In the genomic region with DNA sequence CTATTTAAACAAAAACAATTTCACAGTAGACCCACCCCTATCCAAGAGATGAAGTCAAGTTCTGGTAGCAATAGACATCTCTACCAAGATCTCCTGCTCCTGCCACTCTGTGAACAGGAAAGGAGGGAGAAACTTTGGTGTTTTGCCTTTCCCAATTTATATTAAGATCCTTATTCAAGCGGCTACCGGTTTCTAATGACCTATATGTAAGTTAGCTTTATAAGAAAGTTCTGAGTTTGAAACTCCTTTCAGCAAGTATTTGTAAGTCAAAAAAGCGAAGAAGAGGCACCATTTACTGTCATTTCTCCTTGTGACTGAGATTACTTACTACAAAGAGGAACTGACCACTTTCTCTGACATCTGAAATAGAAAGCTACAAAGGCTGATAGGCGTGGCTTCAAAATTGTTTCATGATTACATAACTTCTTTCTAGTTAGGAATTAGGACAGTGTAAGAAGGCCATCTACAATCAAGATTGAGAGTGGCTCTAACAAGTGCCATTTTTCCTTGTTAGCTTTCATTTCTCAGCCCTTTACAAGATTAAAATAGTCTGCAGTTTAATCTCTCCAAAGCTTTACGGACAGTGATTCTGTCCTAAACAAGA, we compare ENCODE assay signal across 9 cellular contexts. TPM values are rescaled to one million over a fixed set of nuclear protein-coding genes. Genes with fewer than 3 reads are reported as not detected.
DNase-seq lines count a peak whose midpoint lies in the region; ATAC-seq lines count a peak whose summit lies in the region.
"Had no signal": no experiment of that assay in that cellular context is flagged by ENCODE, and none has a peak within 500 bp of the region (broad histone marks: within the 10 kb centered on the region; RNA-seq: fewer than 3 reads in every experiment).

A gene (plus strand): TSS at position 448 of the 604 bp plus-strand sequence. CDS start 10,803 bp downstream, outside the sequence.

- peak; percentile 92 for ATAC-seq in GM19043 (IDR thresholded peaks at IDR 0.05; ENCODE audit: low read depth, unreplicated experiment)
- ATAC-seq in HG02870 (IDR thresholded peaks at IDR 0.05; ENCODE audit: unreplicated experiment) = peak; percentile 89
- ATAC-seq in sciatic nerve = peak; percentile 76

- intact Hi-C loops in sciatic nerve (cut with DNase I) = no loop called here

- DNase-seq in SIG-M5 (lab: John Stamatoyannopoulos, UW) (peak; percentile 99), sciatic nerve (ENCODE audit: low spot score) (no peak), AG08395 (ENCODE audit: low spot score) (no peak), NCI-H526 (lab: John Stamatoyannopoulos, UW) (no peak), NCI-H128 (lab: John Stamatoyannopoulos, UW; ENCODE audit: unreplicated experiment) (no peak), foreskin melanocyte (no peak)

RNA-seq across cellular contexts. Expression of the gene that starts here (rescaled TPM):
- 27.8 TPM for total RNA-seq in sciatic nerve
- total RNA-seq: neural crest cell had no signal
